In the genomic region with DNA sequence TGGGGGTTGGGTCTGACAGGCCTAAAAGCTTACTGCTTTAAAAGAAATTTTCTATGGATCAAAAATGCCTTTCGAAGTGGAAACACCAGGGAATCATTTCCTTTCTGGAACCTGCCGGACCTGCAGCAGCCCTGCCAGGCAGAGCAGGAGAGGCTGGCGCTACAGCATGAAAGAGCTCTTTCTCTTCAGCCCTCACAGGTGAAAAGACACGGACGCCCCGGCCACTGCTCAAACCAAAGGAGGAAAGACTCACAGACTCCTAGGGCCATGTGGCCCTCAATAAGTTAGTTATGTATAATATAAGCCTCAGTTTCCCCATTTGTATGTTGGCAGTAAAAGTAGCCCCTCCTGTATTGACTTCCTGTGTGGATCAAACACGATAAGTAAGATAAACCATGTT, we compare ENCODE assay signal across 22 cellular contexts. TPM values are rescaled to one million over a fixed set of nuclear protein-coding genes. Genes with fewer than 3 reads are reported as not detected.
DNase-seq lines count a peak whose midpoint lies in the region; ATAC-seq and TF ChIP-seq lines count a peak whose summit lies in the region.
"Had no signal": no experiment of that assay in that cellular context is flagged by ENCODE, and none has a peak within 500 bp of the region (broad histone marks: within the 10 kb centered on the region; RNA-seq: fewer than 3 reads in every experiment).

No MANE protein-coding gene starts in this region.

- peaks cover 76% of the 10 kb centered on the region for H3K4me1 Mint-ChIP-seq in activated naive CD8-positive, alpha-beta T cell treated with anti-CD3 and anti-CD28 coated beads, Interleukin-2, amount 50 U/mL, for 24 hours
- peaks cover 29% of the 10 kb centered on the region for H3K4me1 Mint-ChIP-seq in MCF 10A (ENCODE audit: insufficient read depth, unreplicated experiment)

- WGBS in heart right ventricle, 2 donors: 77 to 83% methylated on average over 7 of the region's 7 CpGs
- WGBS in right lobe of liver (ENCODE audit: insufficient coverage, low coverage, low lambda C conversion rate, missing lambda C conversion rate): 19% methylated on average over 2 of the region's 7 CpGs

- H3K9me3 Mint-ChIP-seq in activated naive CD8-positive, alpha-beta T cell treated with anti-CD3 and anti-CD28 coated beads, Interleukin-2, amount 50 U/mL, for 24 hours: no peaks in the 10 kb centered on the region
- no peaks in the 10 kb centered on the region for H3K9me3 Mint-ChIP-seq in MCF 10A (ENCODE audit: unreplicated experiment)
- H3K9me3 Mint-ChIP-seq: HFFc6 had no signal

- H3K9me3 ChIP-seq in right atrium auricular region: no peaks in the 10 kb centered on the region
- no peaks in the 10 kb centered on the region for H3K9me3 ChIP-seq in heart right ventricle
- H3K9me3 ChIP-seq in right lobe of liver: no peaks in the 10 kb centered on the region
- H3K9me3 ChIP-seq: BLaER1 treated with 17β-estradiol and CSF1 and Interleukin-3, amounts not matched to agents 10 nM and 100 nM had no signal

- CTCF ChIA-PET in MCF 10A (lab: Yijun Ruan, JAX): interaction anchor here (0.6 to 4.2 kb wide), 2 partner anchors 32 to 496 kb away, joined by 3 to 24 read pairs; no protein-coding TSS in a partner anchor

- POLR2A ChIA-PET in MCF 10A (lab: Yijun Ruan, JAX): interaction anchor here (1.7 kb wide), 1 partner anchor 8 kb away, joined by 4 read pairs; the partner anchor contains the start of gene SCML4

- no TSS peak for BruUV-seq in MCF 10A (replicated peaks; lab: Mats Ljungman, UMichigan)

- ATAC-seq in heart right ventricle (no peak), right lobe of liver (no peak), GM21576 (IDR thresholded peaks at IDR 0.05; ENCODE audit: unreplicated experiment) (no peak)
- ATAC-seq in activated naive CD8-positive, alpha-beta T cell treated with anti-CD3 and anti-CD28 coated beads, Interleukin-2, amount 50 U/mL, for 24 hours: no peak
- ATAC-seq: Panc1, Right ventricle myocardium inferior had no signal

- H3K4me1 ChIP-seq in right atrium auricular region (peaks cover 0 to 6% of the 10 kb centered on the region in 2 donors), heart right ventricle (peaks cover 0 to 16% (median 8%) of the 10 kb centered on the region in 9 donors), right lobe of liver (peaks cover 0 to 56% (median 27%) of the 10 kb centered on the region in 4 donors)

- H3K4me3 ChIP-seq in right atrium auricular region (no peak overlapping the region), heart right ventricle (no peak overlapping the region), right lobe of liver (no peak overlapping the region)
- H3K4me3 ChIP-seq: BLaER1 treated with 17β-estradiol and CSF1 and Interleukin-3, amounts not matched to agents 10 nM and 100 nM had no signal

- H3K27ac Mint-ChIP-seq in activated naive CD8-positive, alpha-beta T cell treated with anti-CD3 and anti-CD28 coated beads, Interleukin-2, amount 50 U/mL, for 24 hours: peak overlapping the region; percentile 63
- H3K27ac Mint-ChIP-seq in MCF 10A (ENCODE audit: low read depth, unreplicated experiment): no peak overlapping the region
- H3K27ac Mint-ChIP-seq: HFFc6 had no signal

- H3K4me3 Mint-ChIP-seq in activated naive CD8-positive, alpha-beta T cell treated with anti-CD3 and anti-CD28 coated beads, Interleukin-2, amount 50 U/mL, for 24 hours: peak overlapping the region; percentile 69
- H3K4me3 Mint-ChIP-seq in MCF 10A (ENCODE audit: unreplicated experiment): no peak overlapping the region
- H3K4me3 Mint-ChIP-seq: HFFc6 had no signal

- peaks cover 1% of the 10 kb centered on the region for H3K36me3 Mint-ChIP-seq in activated naive CD8-positive, alpha-beta T cell treated with anti-CD3 and anti-CD28 coated beads, Interleukin-2, amount 50 U/mL, for 24 hours (ENCODE audit: low read depth)
- no peaks in the 10 kb centered on the region for H3K36me3 Mint-ChIP-seq in MCF 10A (ENCODE audit: insufficient read depth, unreplicated experiment)

- H3K27ac ChIP-seq in right atrium auricular region (no peak overlapping the region), heart right ventricle (no peak overlapping the region), right lobe of liver (peak overlapping the region; percentile 88 to 94 (median 91))
- H3K27ac ChIP-seq: BLaER1 treated with 17β-estradiol and CSF1 and Interleukin-3, amounts not matched to agents 10 nM and 100 nM; KMS-11 had no signal

- H3K27me3 ChIP-seq in right atrium auricular region (no peaks in the 10 kb centered on the region), heart right ventricle (peaks cover 0 to 20% (median 0%) of the 10 kb centered on the region in 7 donors), right lobe of liver (no peaks in the 10 kb centered on the region)

- H3K27me3 Mint-ChIP-seq in activated naive CD8-positive, alpha-beta T cell treated with anti-CD3 and anti-CD28 coated beads, Interleukin-2, amount 50 U/mL, for 24 hours: no peaks in the 10 kb centered on the region
- no peaks in the 10 kb centered on the region for H3K27me3 Mint-ChIP-seq in MCF 10A (ENCODE audit: insufficient read depth, unreplicated experiment)

- intact Hi-C loops in heart right ventricle (cut with DNase I): no loop called here
- intact Hi-C loops in right lobe of liver (cut with DNase I): no loop called here
- intact Hi-C loops in MCF 10A (cut with micrococcal nuclease): no loop called here

- no peaks in the 10 kb centered on the region for H3K36me3 ChIP-seq in right atrium auricular region
- H3K36me3 ChIP-seq in heart right ventricle: no peaks in the 10 kb centered on the region
- no peaks in the 10 kb centered on the region for H3K36me3 ChIP-seq in right lobe of liver
- H3K36me3 ChIP-seq: BLaER1 treated with 17β-estradiol and CSF1 and Interleukin-3, amounts not matched to agents 10 nM and 100 nM had no signal

- TF ChIP-seq POLR2A in right lobe of liver (IDR thresholded peaks at IDR 0.05): no peak

- TF ChIP-seq CTCF in right atrium auricular region (IDR thresholded peaks at IDR 0.05): no peak
- TF ChIP-seq CTCF in heart right ventricle (IDR thresholded peaks at IDR 0.05): no peak
- TF ChIP-seq CTCF in right lobe of liver (IDR thresholded peaks at IDR 0.05): no peak
- TF ChIP-seq CTCF in MCF 10A (IDR thresholded peaks at IDR 0.05; ENCODE audit: unreplicated experiment): no peak

- DNase-seq in right atrium auricular region (ENCODE audit: low spot score) (peak; percentile 16), heart right ventricle (no peak), right lobe of liver (no peak), DMS53 (lab: John Stamatoyannopoulos, UW) (no peak), NCI-H146 treated with DMSO at 0.1 percent for 48 hours (lab: John Stamatoyannopoulos, UW; ENCODE audit: unreplicated experiment) (no peak), MCF 10A (ENCODE audit: unreplicated experiment) (no peak)
- DNase-seq in activated naive CD8-positive, alpha-beta T cell treated with anti-CD3 and anti-CD28 coated beads, Interleukin-2, amount 50 U/mL, for 24 hours: no peak
- DNase-seq: COR-L47, DMS153, EL, HFFc6, NCI-H1092, NCI-H146, NCI-H2081 treated with DMSO at 0.1 percent for 48 hours, NCI-H510A treated with DMSO at 0.1 percent for 48 hours, NCI-H82 had no signal

RNA-seq across cellular contexts. Expression of gene SCML4, which starts 8.3 kb away (rescaled TPM):
- total RNA-seq in right atrium auricular region (under 1 TPM; 0.28 to 0.44 TPM), heart right ventricle (under 1 TPM in 5 of 10 donors, not detected in 5; 0.17 to 0.86 (median 0.44) TPM), right lobe of liver (1 to 10 TPM; 1.0 to 4.9 (median 1.5) TPM), MCF 10A (2022) (not detected in 2 replicates)
- under 1 TPM; 0.06 to 0.15 TPM for polyA plus RNA-seq in heart right ventricle
- total RNA-seq: HFFc6, M059J had no signal

Comparison
In these comparisons a context has a peak if more than half of its experiments do, and no peak if none do; other contexts are left out.
1. H3K27ac ChIP-seq: peak in right lobe of liver (3 of 3); none in right atrium auricular region (0 of 2) and heart right ventricle (0 of 10).